In genomic region chr10:125343118-125343752, GRCh38 we compare ENCODE assay signal across 8 cellular contexts.
A peak's percentile ranks its signal among the peaks of the same experiment; 100 is the strongest.
DNase-seq lines count a peak whose midpoint lies in the region; ATAC-seq and TF ChIP-seq lines count a peak whose summit lies in the region.

No MANE protein-coding gene starts in this region.

- BruUV-seq in OCI-LY7 (replicated peaks; lab: Mats Ljungman, UMichigan), result no TSS peak

- ATAC-seq in HG02970 (IDR thresholded peaks at IDR 0.05; ENCODE audit: low FRiP score, unreplicated experiment) (no peak), HG03520 (IDR thresholded peaks at IDR 0.05; ENCODE audit: unreplicated experiment) (no peak)

- H3K4me2 ChIP-seq in OCI-LY7 (ENCODE audit: low read length) (no peak overlapping the region), smooth muscle cell (no peak overlapping the region)

- no peaks in the 10 kb centered on the region for H3K9me2 ChIP-seq in OCI-LY7 (ENCODE audit: insufficient read depth, low read length)

- H3K9me3 ChIP-seq in OCI-LY7 (ENCODE audit: low read length) (no peaks in the 10 kb centered on the region), smooth muscle cell (replicated peaks; ENCODE audit: low read depth) (no peaks in the 10 kb centered on the region)

- H3K79me2 ChIP-seq in OCI-LY7 (ENCODE audit: insufficient read depth, low read depth, low read length) (no peaks in the 10 kb centered on the region), smooth muscle cell (ENCODE audit: low read depth) (no peaks in the 10 kb centered on the region)

- no peak overlapping the region for H3K27ac ChIP-seq in OCI-LY7 (ENCODE audit: low read depth, low read length, poor library complexity, severe bottlenecking)
- H3K27ac ChIP-seq in smooth muscle cell (ENCODE audit: low read depth), result no peak overlapping the region

- CTCF ChIA-PET in OCI-LY7 (lab: Charles Lee; ENCODE audit: unreplicated experiment), result no interaction called here

- H4K20me1 ChIP-seq in OCI-LY7 (ENCODE audit: insufficient read depth, low read length), result no peaks in the 10 kb centered on the region
- no peaks in the 10 kb centered on the region for H4K20me1 ChIP-seq in smooth muscle cell (ENCODE audit: low read depth)

- H3K9ac ChIP-seq in smooth muscle cell (ENCODE audit: low read depth), result no peak overlapping the region

- intact Hi-C loops in OCI-LY7 (cut with micrococcal nuclease; ENCODE audit: unreplicated experiment), result loop anchor here (1.0 kb wide), 1 partner anchor 295 kb away; no protein-coding TSS in a partner anchor

- WGBS in smooth muscle cell (ENCODE audit: low lambda C conversion rate), result 60% methylated on average over 9 of the region's 9 CpGs

- H3K4me3 ChIP-seq in OCI-LY7 (ENCODE audit: low read depth, low read length, poor library complexity, severe bottlenecking) (no peak overlapping the region), fibroblast of villous mesenchyme (ENCODE audit: low read depth, low read length) (no peak overlapping the region), smooth muscle cell (no peak overlapping the region)

- H3F3A ChIP-seq in smooth muscle cell (ENCODE audit: low read depth), result no peaks in the 10 kb centered on the region

- TF ChIP-seq CTCF in OCI-LY7 (conservative IDR thresholded peaks at IDR 0.05; ENCODE audit: low read length), result peak; percentile 77
- peak; percentile 77 for TF ChIP-seq CTCF in fibroblast of villous mesenchyme (IDR thresholded peaks at IDR 0.05; ENCODE audit: insufficient read depth, low read depth, low read length)
- TF ChIP-seq CTCF in smooth muscle cell (IDR thresholded peaks at IDR 0.05; ENCODE audit: borderline replicate concordance, insufficient read depth, poor library complexity, severe bottlenecking), result peak; percentile 56

- no peaks in the 10 kb centered on the region for H3K4me1 ChIP-seq in OCI-LY7 (ENCODE audit: insufficient read depth, low read length, poor library complexity, severe bottlenecking)
- H3K4me1 ChIP-seq in smooth muscle cell (ENCODE audit: low read depth), result no peaks in the 10 kb centered on the region

- no peaks in the 10 kb centered on the region for H3K27me3 ChIP-seq in smooth muscle cell (ENCODE audit: low read depth)

- DNase-seq in NCI-H146 (lab: John Stamatoyannopoulos, UW) (peak; percentile 5), NCI-H146 treated with DMSO at 0.1 percent for 48 hours (lab: John Stamatoyannopoulos, UW; ENCODE audit: unreplicated experiment) (no peak), OCI-LY7 (ENCODE audit: low spot score) (peak; percentile 20), fibroblast of villous mesenchyme (ENCODE audit: low read depth) (peak; percentile 33), smooth muscle cell (lab: John Stamatoyannopoulos, UW; ENCODE audit: unreplicated experiment) (no peak), COLO829 (ENCODE audit: low spot score) (no peak)

- POLR2A ChIA-PET in OCI-LY7 (lab: Charles Lee), result interaction anchor here (0.5 to 1.0 kb wide), 4 partner anchors 9 to 1718 kb away, joined by 3 to 4 read pairs (median 3); no protein-coding TSS in a partner anchor

- H3K36me3 ChIP-seq in OCI-LY7 (ENCODE audit: insufficient read depth, low read length) (no peaks in the 10 kb centered on the region), smooth muscle cell (ENCODE audit: low read depth) (no peaks in the 10 kb centered on the region)

- H2AFZ ChIP-seq in OCI-LY7 (ENCODE audit: low read length) (no peak overlapping the region), smooth muscle cell (ENCODE audit: low read depth) (no peak overlapping the region)

Comparison
In these comparisons a context has a peak if more than half of its experiments do, and no peak if none do; other contexts are left out.
1. DNase-seq: peak in NCI-H146 (single experiment), OCI-LY7 (single experiment) and fibroblast of villous mesenchyme (single experiment); none in NCI-H146 treated with DMSO at 0.1 percent for 48 hours (single experiment), smooth muscle cell (single experiment) and COLO829 (single experiment).
2. Peak in every context shown above with its lines, with median percentiles within 50 percentile points of each other: CTCF ChIP-seq.